ENCODE assay signal across 8 cellular contexts in the genomic region with DNA sequence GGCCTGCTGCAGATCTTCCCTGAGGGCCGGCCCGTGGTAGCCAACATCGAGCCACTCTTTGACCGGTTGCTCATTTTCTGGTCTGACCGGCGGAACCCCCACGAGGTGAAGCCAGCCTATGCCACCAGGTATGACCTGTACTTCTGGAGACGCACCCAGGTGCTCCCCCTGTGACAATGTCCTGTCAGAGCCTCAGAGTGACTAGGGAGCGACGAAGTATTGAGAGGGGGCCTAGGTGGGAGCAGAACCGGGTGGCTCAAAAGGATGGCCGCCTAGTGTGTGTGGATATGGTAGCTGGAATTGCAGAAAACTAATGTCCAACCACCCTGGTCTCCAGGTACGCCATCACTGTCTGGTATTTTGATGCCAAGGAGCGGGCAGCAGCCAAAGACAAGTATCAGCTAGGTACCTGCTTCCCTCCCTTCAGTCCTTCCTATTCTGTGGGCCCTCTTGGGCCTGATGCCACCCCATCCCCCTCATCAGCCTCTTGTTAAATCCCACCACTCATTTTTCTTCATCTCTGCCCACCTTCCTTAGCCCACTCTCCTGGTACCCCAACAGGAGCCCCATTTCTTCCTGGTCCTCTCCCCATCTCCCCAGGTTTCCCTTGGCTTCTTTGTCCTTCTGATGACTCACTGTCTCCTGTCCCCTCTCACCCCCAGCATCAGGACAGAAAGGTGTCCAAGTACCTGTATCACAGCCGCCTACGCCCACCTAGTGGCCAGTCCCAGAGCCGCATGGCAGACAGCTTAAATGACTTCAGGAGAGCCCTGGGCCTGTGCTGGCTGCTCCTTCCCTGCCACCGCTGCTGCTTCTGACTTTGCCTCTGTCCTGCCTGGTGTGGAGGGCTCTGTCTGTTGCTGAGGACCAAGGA. TPM values are rescaled to one million over a fixed set of nuclear protein-coding genes. Genes with fewer than 3 reads are reported as not detected.
A peak's percentile ranks its signal among the peaks of the same experiment; 100 is the strongest.
DNase-seq lines count a peak whose midpoint lies in the region; ATAC-seq, FAIRE-seq and TF ChIP-seq lines count a peak whose summit lies in the region.

No MANE protein-coding gene starts in this region.

- no peak for TF ChIP-seq EP300 in K562 (IDR thresholded peaks at IDR 0.05; ENCODE audit: low read length)

- TF ChIP-seq CTCF in HEK293 (tag by site-specific recombination; IDR thresholded peaks at IDR 0.05) (peak; percentile 85), K562 (IDR thresholded peaks at IDR 0.05 in 2 of 3, conservative IDR thresholded peaks at IDR 0.05 in 1 of 3; ENCODE audit: insufficient read depth in 2 of 3, low read depth in 1 of 3, low read length in 3 of 3) (peak; percentile 27 to 50 (median 34); a peak in 3 of 6 replicates), mesothelial cell of epicardium (IDR thresholded peaks at IDR 0.05; ENCODE audit: unreplicated experiment) (peak; percentile 11)

- CTCF ChIA-PET in HEK293 (lab: Yijun Ruan, JAX), result interaction anchor here (0.5 to 5.6 kb wide), 53 partner anchors 9 to 749 kb away, joined by 3 to 77 read pairs (median 4); partner anchors contain the start of genes ACTMAP, COQ8B, EGLN2 and ITPKC
- CTCF ChIA-PET in K562 (lab: Yijun Ruan, JAX; ENCODE audit: low intra/inter-chr PET ratio), result no interaction called here

- DNase-seq in K562 (ENCODE audit: extremely low read depth in 1 of 4, low spot score in 3 of 4) (peak in 1 of 4 experiments; percentile 37), mesothelial cell of epicardium (ENCODE audit: low spot score in 2 of 2, unreplicated experiment in 2 of 2) (no peak), SK-N-DZ (ENCODE audit: low spot score) (no peak)
- no peak for DNase-seq in stimulated activated CD4-positive, alpha-beta T cell treated with anti-CD3 and anti-CD28 coated beads, Interleukin-12 subunit alpha, Interleukin-12 subunit beta, amount 100 ng/mL, for 4 hours

- peak overlapping the region; percentile 58 to 100 (median 99) for H3K4me2 ChIP-seq in BLaER1 treated with 17β-estradiol and CSF1 and Interleukin-3, amounts not matched to agents 10 nM and 100 nM
- no peak overlapping the region for H3K4me2 ChIP-seq in K562 (ENCODE audit: insufficient read depth, low read length)

- peaks cover 77 to 98% (median 91%) of the 10 kb centered on the region in 11 experiments for H4K20me1 ChIP-seq in BLaER1 treated with 17β-estradiol and CSF1 and Interleukin-3, amounts not matched to agents 10 nM and 100 nM
- peaks cover 46% of the 10 kb centered on the region for H4K20me1 ChIP-seq in K562 (replicated peaks; ENCODE audit: control insufficient read depth, insufficient read depth, low read length)

- peak overlapping the region in 1 of 11 experiments; percentile 52; a peak in 3 of 22 replicates for H3K27ac ChIP-seq in BLaER1 treated with 17β-estradiol and CSF1 and Interleukin-3, amounts not matched to agents 10 nM and 100 nM
- H3K27ac ChIP-seq in HEK293 (ENCODE audit: extremely low read depth, low read depth, low read length) (peak overlapping the region; percentile 28), K562 (ENCODE audit: extremely low read depth, low read depth, low read length) (no peak overlapping the region)

- peaks cover 2% of the 10 kb centered on the region for H3K36me3 Mint-ChIP-seq in mesothelial cell of epicardium

- peaks cover 72 to 97% (median 81%) of the 10 kb centered on the region in 10 experiments for H3K4me1 ChIP-seq in BLaER1 treated with 17β-estradiol and CSF1 and Interleukin-3, amounts not matched to agents 10 nM and 100 nM
- H3K4me1 ChIP-seq in HEK293 (ENCODE audit: control insufficient read depth, insufficient read depth, low read length) (peaks cover 58% of the 10 kb centered on the region), K562 (replicated peaks in 1 of 2; ENCODE audit: control insufficient read depth in 2 of 2, insufficient read depth in 2 of 2, low read length in 2 of 2) (peaks cover 37 to 81% of the 10 kb centered on the region in 2 experiments)

- WGBS in K562 (ENCODE audit: insufficient coverage, low coverage, missing lambda C conversion rate), result 85% methylated on average over 17 of the region's 18 CpGs

- H3K9ac ChIP-seq in BLaER1 treated with 17β-estradiol and CSF1 and Interleukin-3, amounts not matched to agents 10 nM and 100 nM, result peak overlapping the region in 5 of 11 experiments; percentile 0 to 48 (median 25); a peak in 5 of 22 replicates
- peak overlapping the region in 1 of 2 experiments; percentile 59; a peak in 1 of 4 replicates for H3K9ac ChIP-seq in K562 (ENCODE audit: insufficient read depth in 1 of 2, low read depth in 2 of 2, low read length in 2 of 2)

- no peak; a peak in 1 of 4 replicates for TF ChIP-seq RAD21 in K562 (CRISPR knock-in tag; conservative IDR thresholded peaks at IDR 0.05 in 1 of 2, IDR thresholded peaks at IDR 0.05 in 1 of 2)

- H3K4me3 ChIP-seq in BLaER1 treated with 17β-estradiol and CSF1 and Interleukin-3, amounts not matched to agents 10 nM and 100 nM, result no peak overlapping the region; a peak in 1 of 20 replicates
- H3K4me3 ChIP-seq in HEK293 (ENCODE audit: low read depth, low read length), result no peak overlapping the region
- no peak overlapping the region for H3K4me3 ChIP-seq in K562

- peaks cover 60 to 74% (median 68%) of the 10 kb centered on the region in 11 experiments for H3K36me3 ChIP-seq in BLaER1 treated with 17β-estradiol and CSF1 and Interleukin-3, amounts not matched to agents 10 nM and 100 nM
- H3K36me3 ChIP-seq in HEK293 (ENCODE audit: control insufficient read depth in 2 of 2, insufficient read depth in 1 of 2, low read length in 2 of 2) (peaks cover 29 to 63% of the 10 kb centered on the region in 2 experiments), K562 (ENCODE audit: control insufficient read depth, insufficient read depth, low read length) (peaks cover 73% of the 10 kb centered on the region)

- peaks cover 24% of the 10 kb centered on the region for H3K9me1 ChIP-seq in K562 (ENCODE audit: control insufficient read depth, insufficient read depth, low read length)

- no peak for TF ChIP-seq POLR2A in K562 (conservative IDR thresholded peaks at IDR 0.05)

- intact Hi-C loops in K562 (cut with micrococcal nuclease), result loop anchor here (5.0 kb wide), 1 partner anchor 145 kb away; no protein-coding TSS in a partner anchor

- peak overlapping the region; percentile 90 for H3K27ac Mint-ChIP-seq in mesothelial cell of epicardium

- no peaks in the 10 kb centered on the region for H3K9me3 Mint-ChIP-seq in mesothelial cell of epicardium

- no peak for FAIRE-seq in K562 (lab: Jason Lieb, UNC)

- in situ Hi-C loops in K562 (cut with MboI), result no loop called here

- H3K9me3 ChIP-seq in BLaER1 treated with 17β-estradiol and CSF1 and Interleukin-3, amounts not matched to agents 10 nM and 100 nM (replicated peaks in 1 of 11), result no peaks in the 10 kb centered on the region
- H3K9me3 ChIP-seq in HEK293 (ENCODE audit: control insufficient read depth, insufficient read depth, low read depth, low read length), result no peaks in the 10 kb centered on the region
- no peaks in the 10 kb centered on the region for H3K9me3 ChIP-seq in K562 (replicated peaks; ENCODE audit: control insufficient read depth, insufficient read depth, low read depth, low read length)

- BruUV-seq in K562 (replicated peaks; lab: Mats Ljungman, UMichigan), result no TSS peak

- H3K27me3 ChIP-seq in BLaER1 treated with 17β-estradiol and CSF1 and Interleukin-3, amounts not matched to agents 10 nM and 100 nM, result peaks cover 0 to 19% (median 14%) of the 10 kb centered on the region in 11 experiments; a peak in 19 of 22 replicates
- no peaks in the 10 kb centered on the region for H3K27me3 ChIP-seq in K562 (ENCODE audit: control insufficient read depth in 2 of 2, insufficient read depth in 2 of 2, low read length in 2 of 2)

- no peak overlapping the region for H3K4me3 Mint-ChIP-seq in mesothelial cell of epicardium

- POLR2A ChIA-PET in HEK293 (lab: Yijun Ruan, JAX) (interaction anchor here (0.7 to 8.6 kb wide), 19 partner anchors 9 to 203 kb away, joined by 3 to 86 read pairs (median 6); partner anchors contain the start of genes ACTMAP, COQ8B, EGLN2 and ITPKC), K562 (lab: Yijun Ruan, JAX) (interaction anchor here (0.6 to 3.7 kb wide), 9 partner anchors 9 to 1126 kb away, joined by 3 to 26 read pairs (median 10); partner anchors contain the start of genes ACTMAP, EGLN2, RAB4B and SNRPA)

- H3K4me1 Mint-ChIP-seq in mesothelial cell of epicardium, result peaks cover 61% of the 10 kb centered on the region

- no peak overlapping the region for H2AFZ ChIP-seq in K562 (ENCODE audit: low read depth, low read length)

- ATAC-seq in K562 (no peak), HG02623 (IDR thresholded peaks at IDR 0.05; ENCODE audit: unreplicated experiment) (no peak), HG03025 (IDR thresholded peaks at IDR 0.05; ENCODE audit: low FRiP score, unreplicated experiment) (no peak)

- H3K79me2 ChIP-seq in K562 (ENCODE audit: control insufficient read depth, insufficient read depth, low read length), result peaks cover 57% of the 10 kb centered on the region

- no peaks in the 10 kb centered on the region for H3K27me3 Mint-ChIP-seq in mesothelial cell of epicardium (ENCODE audit: low read depth)

RNA-seq across cellular contexts. Expression of gene EGLN2, which starts 8.4 kb away (rescaled TPM):
- total RNA-seq in K562 (2011; cell fraction: chromatin; rRNA removed; ENCODE audit: low replicate concordance), result 63.0 and 140 TPM in 2 replicates
- total RNA-seq in K562 (2011; cell fraction: nucleolus; rRNA removed), result 93.6 and 96.2 TPM in 2 replicates
- 80.4 and 98.4 TPM in 2 replicates for total RNA-seq in K562 (2011; cell fraction: nucleoplasm; rRNA removed)
- total RNA-seq in K562 (2014; rRNA removed) (104 and 120 TPM in 2 replicates), K562 (2014; rRNA removed; fragmentation: Illumina TruSeq; extraction: Trizol) (51.2 and 71.0 TPM in 2 replicates), K562 (2015; rRNA removed; fragmentation: Illumina TruSeq; extraction: Trizol) (92.0 and 92.9 TPM in 2 replicates), K562 (2021) (111 and 114 TPM in 2 replicates), mesothelial cell of epicardium (107 to 109 TPM (median 108 TPM) in 3 replicates)
- polyA plus RNA-seq in K562 (2011; rRNA removed) (41.1 and 52.0 TPM in 2 replicates), K562 (2014; fragmentation: Illumina TruSeq; extraction: Trizol) (65.7 and 78.9 TPM in 2 replicates), K562 (2014; fragmentation: Nextera tagmentation; extraction: Ambion mirVana) (10 to 100 TPM in 1 of 2 experiments, 1 to 10 TPM in 1; 9.6 to 19.1 TPM), K562 (2014; rRNA removed) (81.3 and 92.5 TPM in 2 replicates)
- 56.6 and 123 TPM in 2 replicates for polyA plus RNA-seq in K562 (2011; cell fraction: cytosol; rRNA removed)
- 86.2 and 132 TPM in 2 replicates for polyA plus RNA-seq in K562 (2011; cell fraction: nucleus; rRNA removed)
- polyA plus RNA-seq in K562 (2012), result 87.1 and 100 TPM in 2 replicates
- polyA minus RNA-seq in K562 (2011; rRNA and poly(A)+ RNA removed), result 18.5 and 29.1 TPM in 2 replicates
- 35.9 and 41.9 TPM in 2 replicates for polyA minus RNA-seq in K562 (2011; cell fraction: cytosol; rRNA and poly(A)+ RNA removed)
- 31.8 and 35.2 TPM in 2 replicates for polyA minus RNA-seq in K562 (2011; cell fraction: nucleus; rRNA and poly(A)+ RNA removed)
- 60.7 and 81.0 TPM in 2 replicates for polyA plus RNA-seq in SK-N-DZ (2014; cell fraction: cytosol; rRNA removed)
- polyA plus RNA-seq in SK-N-DZ (2014; cell fraction: nucleus; rRNA removed), result 85.8 and 106 TPM in 2 replicates

RNA-seq across cellular contexts. Expression of gene RAB4B, which starts 29.3 kb away (rescaled TPM):
- total RNA-seq in K562 (2011; cell fraction: chromatin; rRNA removed; ENCODE audit: low replicate concordance), result 17.4 and 18.8 TPM in 2 replicates
- total RNA-seq in K562 (2011; cell fraction: nucleolus; rRNA removed), result 12.3 and 13.6 TPM in 2 replicates
- 11.1 and 23.1 TPM in 2 replicates for total RNA-seq in K562 (2011; cell fraction: nucleoplasm; rRNA removed)
- total RNA-seq in K562 (2014; rRNA removed) (11.9 and 14.8 TPM in 2 replicates), K562 (2014; rRNA removed; fragmentation: Illumina TruSeq; extraction: Trizol) (1.9 and 4.2 TPM in 2 replicates), K562 (2015; rRNA removed; fragmentation: Illumina TruSeq; extraction: Trizol) (7.7 and 9.2 TPM in 2 replicates), K562 (2021) (15.4 and 15.6 TPM in 2 replicates), mesothelial cell of epicardium (13.2 to 15.8 TPM (median 14.5 TPM) in 3 replicates)
- polyA plus RNA-seq in K562 (2011; rRNA removed) (11.7 and 14.6 TPM in 2 replicates), K562 (2014; fragmentation: Illumina TruSeq; extraction: Trizol) (9.0 and 14.6 TPM in 2 replicates), K562 (2014; fragmentation: Nextera tagmentation; extraction: Ambion mirVana) (under 1 TPM; 0.28 to 0.92 TPM), K562 (2014; rRNA removed) (20.4 and 20.9 TPM in 2 replicates)
- polyA plus RNA-seq in K562 (2011; cell fraction: cytosol; rRNA removed), result 24.7 and 32.5 TPM in 2 replicates
- polyA plus RNA-seq in K562 (2011; cell fraction: nucleus; rRNA removed), result 23.7 and 28.9 TPM in 2 replicates
- polyA plus RNA-seq in K562 (2012), result 15.9 and 29.9 TPM in 2 replicates
- polyA minus RNA-seq in K562 (2011; rRNA and poly(A)+ RNA removed), result 2.0 and 2.6 TPM in 2 replicates
- 2.4 and 3.2 TPM in 2 replicates for polyA minus RNA-seq in K562 (2011; cell fraction: cytosol; rRNA and poly(A)+ RNA removed)
- polyA minus RNA-seq in K562 (2011; cell fraction: nucleus; rRNA and poly(A)+ RNA removed), result 1.8 and 3.1 TPM in 2 replicates
- 12.7 and 14.5 TPM in 2 replicates for polyA plus RNA-seq in SK-N-DZ (2014; cell fraction: cytosol; rRNA removed)
- 11.5 and 12.8 TPM in 2 replicates for polyA plus RNA-seq in SK-N-DZ (2014; cell fraction: nucleus; rRNA removed)

RNA-seq across cellular contexts. Expression of gene MIA, which starts 32.1 kb away (rescaled TPM):
- 2.7 and 4.0 TPM in 2 replicates for total RNA-seq in K562 (2011; cell fraction: chromatin; rRNA removed; ENCODE audit: low replicate concordance)
- not detected in 2 replicates for total RNA-seq in K562 (2011; cell fraction: nucleolus; rRNA removed)
- total RNA-seq in K562 (2011; cell fraction: nucleoplasm; rRNA removed), result not detected in 2 replicates
- not detected in 2 replicates for total RNA-seq in K562 (2014; rRNA removed)
- not detected in 2 replicates for total RNA-seq in K562 (2014; rRNA removed; fragmentation: Illumina TruSeq; extraction: Trizol)
- not detected in 2 replicates for total RNA-seq in K562 (2015; rRNA removed; fragmentation: Illumina TruSeq; extraction: Trizol)
- not detected in 2 replicates for total RNA-seq in K562 (2021)
- not detected in 2 replicates for polyA plus RNA-seq in K562 (2011; rRNA removed)
- not detected in 2 replicates for polyA plus RNA-seq in K562 (2011; cell fraction: cytosol; rRNA removed)
- polyA plus RNA-seq in K562 (2011; cell fraction: nucleus; rRNA removed), result 0.74 TPM in 1 of 2 replicates, not detected in the other
- polyA plus RNA-seq in K562 (2012), result 0.93 TPM in 1 of 2 replicates, not detected in the other
- not detected in 2 replicates for polyA plus RNA-seq in K562 (2014; fragmentation: Illumina TruSeq; extraction: Trizol)
- polyA plus RNA-seq in K562 (2014; fragmentation: Nextera tagmentation; extraction: Ambion mirVana), result not detected
- polyA plus RNA-seq in K562 (2014; rRNA removed), result 0.21 and 1.1 TPM in 2 replicates
- not detected in 2 replicates for polyA minus RNA-seq in K562 (2011; rRNA and poly(A)+ RNA removed)
- polyA minus RNA-seq in K562 (2011; cell fraction: cytosol; rRNA and poly(A)+ RNA removed), result not detected in 2 replicates
- not detected in 2 replicates for polyA minus RNA-seq in K562 (2011; cell fraction: nucleus; rRNA and poly(A)+ RNA removed)
- total RNA-seq in mesothelial cell of epicardium, result 1.2 to 2.7 TPM (median 1.4 TPM) in 3 replicates
- polyA plus RNA-seq in SK-N-DZ (2014; cell fraction: cytosol; rRNA removed), result not detected in 2 replicates
- polyA plus RNA-seq in SK-N-DZ (2014; cell fraction: nucleus; rRNA removed), result 3.9 TPM in 1 of 2 replicates, not detected in the other

RNA-seq across cellular contexts. Expression of gene CYP2A6, which starts 42.9 kb away (rescaled TPM):
- total RNA-seq in K562 (2011; cell fraction: chromatin; rRNA removed; ENCODE audit: low replicate concordance), result not detected in 2 replicates
- not detected in 2 replicates for total RNA-seq in K562 (2011; cell fraction: nucleolus; rRNA removed)
- not detected in 2 replicates for total RNA-seq in K562 (2011; cell fraction: nucleoplasm; rRNA removed)
- total RNA-seq in K562 (2014; rRNA removed) (not detected in 2 replicates), K562 (2014; rRNA removed; fragmentation: Illumina TruSeq; extraction: Trizol) (not detected in 2 replicates), K562 (2015; rRNA removed; fragmentation: Illumina TruSeq; extraction: Trizol) (not detected in 2 replicates), K562 (2021) (0.31 and 0.65 TPM in 2 replicates), mesothelial cell of epicardium (0.27 to 0.40 TPM (median 0.34 TPM) in 3 replicates)
- polyA plus RNA-seq in K562 (2011; rRNA removed) (not detected in 2 replicates), K562 (2014; fragmentation: Illumina TruSeq; extraction: Trizol) (not detected in 2 replicates), K562 (2014; fragmentation: Nextera tagmentation; extraction: Ambion mirVana) (not detected), K562 (2014; rRNA removed) (not detected in 2 replicates)
- polyA plus RNA-seq in K562 (2011; cell fraction: cytosol; rRNA removed), result not detected in 2 replicates
- polyA plus RNA-seq in K562 (2011; cell fraction: nucleus; rRNA removed), result not detected in 2 replicates
- not detected in 2 replicates for polyA plus RNA-seq in K562 (2012)
- not detected in 2 replicates for polyA minus RNA-seq in K562 (2011; rRNA and poly(A)+ RNA removed)
- polyA minus RNA-seq in K562 (2011; cell fraction: cytosol; rRNA and poly(A)+ RNA removed), result not detected in 2 replicates
- polyA minus RNA-seq in K562 (2011; cell fraction: nucleus; rRNA and poly(A)+ RNA removed), result not detected in 2 replicates
- not detected in 2 replicates for polyA plus RNA-seq in SK-N-DZ (2014; cell fraction: cytosol; rRNA removed)
- not detected in 2 replicates for polyA plus RNA-seq in SK-N-DZ (2014; cell fraction: nucleus; rRNA removed)

RNA-seq across cellular contexts. Expression of gene SNRPA, which starts 56.4 kb away (rescaled TPM):
- total RNA-seq in K562 (2011; cell fraction: chromatin; rRNA removed; ENCODE audit: low replicate concordance), result 98.7 and 181 TPM in 2 replicates
- 171 and 186 TPM in 2 replicates for total RNA-seq in K562 (2011; cell fraction: nucleolus; rRNA removed)
- total RNA-seq in K562 (2011; cell fraction: nucleoplasm; rRNA removed), result 154 and 155 TPM in 2 replicates
- 311 and 436 TPM in 2 replicates for total RNA-seq in K562 (2014; rRNA removed)
- 83.8 and 106 TPM in 2 replicates for total RNA-seq in K562 (2014; rRNA removed; fragmentation: Illumina TruSeq; extraction: Trizol)
- total RNA-seq in K562 (2015; rRNA removed; fragmentation: Illumina TruSeq; extraction: Trizol), result 130 and 150 TPM in 2 replicates
- total RNA-seq in K562 (2021), result 185 and 193 TPM in 2 replicates
- polyA plus RNA-seq in K562 (2011; rRNA removed), result 230 and 371 TPM in 2 replicates
- polyA plus RNA-seq in K562 (2011; cell fraction: cytosol; rRNA removed), result 179 and 223 TPM in 2 replicates
- polyA plus RNA-seq in K562 (2011; cell fraction: nucleus; rRNA removed), result 665 and 764 TPM in 2 replicates
- polyA plus RNA-seq in K562 (2012), result 170 and 298 TPM in 2 replicates
- 205 and 262 TPM in 2 replicates for polyA plus RNA-seq in K562 (2014; fragmentation: Illumina TruSeq; extraction: Trizol)
- 10 to 100 TPM; 16.3 to 24.7 TPM for polyA plus RNA-seq in K562 (2014; fragmentation: Nextera tagmentation; extraction: Ambion mirVana)
- polyA plus RNA-seq in K562 (2014; rRNA removed), result 210 and 224 TPM in 2 replicates
- polyA minus RNA-seq in K562 (2011; rRNA and poly(A)+ RNA removed), result 186 and 256 TPM in 2 replicates
- 217 TPM in 2 replicates for polyA minus RNA-seq in K562 (2011; cell fraction: cytosol; rRNA and poly(A)+ RNA removed)
- polyA minus RNA-seq in K562 (2011; cell fraction: nucleus; rRNA and poly(A)+ RNA removed), result 65.8 and 91.3 TPM in 2 replicates
- 109 to 121 TPM (median 111 TPM) in 3 replicates for total RNA-seq in mesothelial cell of epicardium
- 163 TPM in 2 replicates for polyA plus RNA-seq in SK-N-DZ (2014; cell fraction: cytosol; rRNA removed)
- polyA plus RNA-seq in SK-N-DZ (2014; cell fraction: nucleus; rRNA removed), result 165 and 289 TPM in 2 replicates

Comparison
In these comparisons a context has a peak if more than half of its experiments do, and no peak if none do; other contexts are left out.
1. CTCF ChIP-seq: peak in every context shown above with its lines; median percentile 85 in HEK293; 34 in K562; 11 in mesothelial cell of epicardium.